ENCODE assay signal across 8 cellular contexts in the genomic region with DNA sequence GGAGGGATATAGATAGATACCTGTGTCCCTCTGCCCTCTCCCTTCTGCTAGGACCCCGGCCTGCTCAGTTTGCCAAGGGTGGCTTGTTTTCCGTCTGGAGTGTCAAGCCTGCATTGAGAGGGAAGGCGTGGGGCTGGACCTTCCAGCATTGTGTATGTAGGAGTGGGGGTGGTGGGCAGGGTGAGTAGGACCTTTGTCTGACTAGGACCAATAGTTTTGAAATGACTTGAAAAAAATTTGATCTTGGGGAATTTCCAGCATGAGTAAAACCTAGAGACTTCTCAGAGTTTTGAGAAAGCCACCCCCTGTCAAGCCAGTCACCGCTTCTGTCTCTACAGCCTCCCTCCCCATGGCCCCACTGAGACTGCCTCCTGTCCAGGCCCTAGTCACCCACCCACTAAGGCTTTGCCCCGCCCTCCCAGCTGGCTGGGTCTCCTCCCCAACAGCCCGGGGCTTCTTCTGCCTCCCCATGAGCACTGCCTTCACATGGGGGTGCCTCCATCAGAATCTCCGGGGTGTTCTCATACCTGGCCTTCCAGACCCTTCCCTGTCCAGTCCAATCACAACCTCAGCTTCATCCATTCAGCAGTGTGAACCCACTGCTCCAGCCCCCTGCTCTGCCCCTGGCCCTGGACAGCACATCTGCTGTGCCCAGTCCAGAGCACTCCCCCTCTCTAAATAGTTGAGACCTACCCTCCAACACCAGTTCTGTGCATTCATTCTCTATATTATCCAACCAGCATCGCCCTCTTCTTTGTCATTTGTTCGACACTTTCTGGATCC.
DNase-seq lines count a peak whose midpoint lies in the region; ATAC-seq and TF ChIP-seq lines count a peak whose summit lies in the region.

No MANE protein-coding gene starts in this region.

- CTCF ChIA-PET in HEK293 (lab: Yijun Ruan, JAX): no interaction called here
- CTCF ChIA-PET in Panc1 (lab: Charles Lee): no interaction called here

- H3K36me3 ChIP-seq in HEK293 (ENCODE audit: control insufficient read depth in 2 of 2, insufficient read depth in 1 of 2, low read length in 2 of 2) (no peaks in the 10 kb centered on the region), Panc1 (ENCODE audit: control insufficient read depth, insufficient read depth, low read length) (no peaks in the 10 kb centered on the region)

- in situ Hi-C loops in Panc1 (cut with HindIII; ENCODE audit: low pct_unique_long_range_greater_than_20kb, low sequenced_read_pairs): no loop called here

- no peak overlapping the region for H3K4me3 ChIP-seq in HEK293 (ENCODE audit: low read depth, low read length)
- H3K4me3 ChIP-seq in Panc1 (ENCODE audit: low read depth in 2 of 2, low read length in 2 of 2): no peak overlapping the region
- H3K4me3 ChIP-seq in cardiac fibroblast (replicated peaks in 1 of 2; ENCODE audit: low read depth in 2 of 2, low read length in 2 of 2): no peak overlapping the region

- no peak for TF ChIP-seq CTCF in HEK293 (tag by site-specific recombination; IDR thresholded peaks at IDR 0.05)
- TF ChIP-seq CTCF in Panc1 (IDR thresholded peaks at IDR 0.05): no peak
- TF ChIP-seq CTCF in cardiac fibroblast (IDR thresholded peaks at IDR 0.05; ENCODE audit: low read depth, low read length): no peak

- intact Hi-C loops in Panc1 (cut with micrococcal nuclease; ENCODE audit: unreplicated experiment): no loop called here

- no TSS peak for BruUV-seq in Panc1 (replicated peaks; lab: Mats Ljungman, UMichigan)

- no peaks in the 10 kb centered on the region for H3K27me3 ChIP-seq in Panc1 (ENCODE audit: control insufficient read depth, insufficient read depth, low read length)

- no peaks in the 10 kb centered on the region for H3K9me3 ChIP-seq in HEK293 (ENCODE audit: control insufficient read depth, insufficient read depth, low read depth, low read length)
- no peaks in the 10 kb centered on the region for H3K9me3 ChIP-seq in Panc1 (ENCODE audit: control insufficient read depth, insufficient read depth, low read depth, low read length)

- H3K27ac ChIP-seq in HEK293 (ENCODE audit: extremely low read depth, low read depth, low read length) (no peak overlapping the region), Panc1 (ENCODE audit: low read length) (no peak overlapping the region)

- DNase-seq in Panc1 (ENCODE audit: low read depth, low spot score) (no peak), cardiac fibroblast (ENCODE audit: low read depth in 2 of 2) (peak; percentile 60 to 91), DMS114 treated with DMSO at 0.1 percent for 48 hours (lab: John Stamatoyannopoulos, UW; ENCODE audit: unreplicated experiment) (no peak), NCI-H2081 treated with DMSO at 0.1 percent for 48 hours (lab: John Stamatoyannopoulos, UW) (no peak), Ammon's horn (ENCODE audit: low spot score) (no peak)
- peak; percentile 23 to 57 (median 38) for DNase-seq in stimulated activated CD4-positive, alpha-beta T cell treated with anti-CD3 and anti-CD28 coated beads, TNF-alpha, amount 100 ng/mL, for 4 hours (ENCODE audit: low read depth in 3 of 3)

- ATAC-seq in GM18508 (IDR thresholded peaks at IDR 0.05; ENCODE audit: insufficient read depth, unreplicated experiment): peak; percentile 61
- 0 out of 2 replicates have a peak, but pooled peaks have one; percentile 27 for ATAC-seq in Panc1

- POLR2A ChIA-PET in HEK293 (lab: Yijun Ruan, JAX): no interaction called here
- POLR2A ChIA-PET in Panc1 (lab: Charles Lee): no interaction called here

- H3K4me1 ChIP-seq in HEK293 (ENCODE audit: control insufficient read depth, insufficient read depth, low read length): no peaks in the 10 kb centered on the region
- 0 out of 2 replicates have a peak, but pooled peaks cover 3% of the 10 kb centered on the region for H3K4me1 ChIP-seq in Panc1 (ENCODE audit: control insufficient read depth, insufficient read depth, low read length)

TF ChIP-seq in HEK293, 187 proteins besides CTCF, POLR2A, EP300 and RAD21:
- peak; percentile 59 for TF ChIP-seq KLF1 (tag by site-specific recombination; IDR thresholded peaks at IDR 0.05)
- TF ChIP-seq AEBP2 (tag by site-specific recombination; IDR thresholded peaks at IDR 0.05; ENCODE audit: borderline replicate concordance): no peak
- TF ChIP-seq EGR2 (tag by site-specific recombination; IDR thresholded peaks at IDR 0.05; ENCODE audit: low read depth): peak; percentile 35; the same call in 1 of the 2 replicates
- TF ChIP-seq PRDM4 (tag by site-specific recombination; IDR thresholded peaks at IDR 0.05): no peak
- TF ChIP-seq ZIC2 (tag by site-specific recombination; IDR thresholded peaks at IDR 0.05): peak; percentile 55
- TF ChIP-seq GLIS1 (tag by site-specific recombination; IDR thresholded peaks at IDR 0.05): peak; percentile 91
- peak; percentile 88 for TF ChIP-seq PRDM10 (tag by site-specific recombination; IDR thresholded peaks at IDR 0.05)
- 0 out of 2 replicates have a peak, but pooled peaks have one; percentile 33 for TF ChIP-seq GLIS2 (tag by site-specific recombination; IDR thresholded peaks at IDR 0.05)

Comparison
In these comparisons a context has a peak if more than half of its experiments do, and no peak if none do; other contexts are left out.
1. DNase-seq: peak in cardiac fibroblast (2 of 2) and stimulated activated CD4-positive, alpha-beta T cell treated with anti-CD3 and anti-CD28 coated beads, TNF-alpha, amount 100 ng/mL, for 4 hours (3 of 3); none in Panc1 (single experiment), DMS114 treated with DMSO at 0.1 percent for 48 hours (single experiment), NCI-H2081 treated with DMSO at 0.1 percent for 48 hours (single experiment) and Ammon's horn (single experiment).